8 cellular contexts compared by ENCODE assay signal in genomic region chr6:26270903-26271639, GRCh38.
DNase-seq lines count a peak whose midpoint lies in the region; ATAC-seq and TF ChIP-seq lines count a peak whose summit lies in the region.

No MANE protein-coding gene starts in this region.

- H2BK5ac ChIP-seq in neuronal stem cell (ENCODE audit: low read length) = no peak overlapping the region

- H2AK5ac ChIP-seq in neuronal stem cell (ENCODE audit: low read depth, low read length) = no peak overlapping the region

- H3K36me3 ChIP-seq in RWPE2 (ENCODE audit: low read depth) = no peaks in the 10 kb centered on the region
- no peaks in the 10 kb centered on the region for H3K36me3 ChIP-seq in neuronal stem cell (replicated peaks in 1 of 2; ENCODE audit: control insufficient read depth in 2 of 2, insufficient read depth in 2 of 2, low read length in 2 of 2)
- no peaks in the 10 kb centered on the region for H3K36me3 ChIP-seq in thyroid gland

- no peak overlapping the region for H2BK12ac ChIP-seq in neuronal stem cell (ENCODE audit: low read length)

- no peak overlapping the region for H3K4ac ChIP-seq in neuronal stem cell (ENCODE audit: low read length)

- peak overlapping the region; percentile 82 for H3K4me2 ChIP-seq in neuronal stem cell (ENCODE audit: insufficient read depth, low read length, poor library complexity, severe bottlenecking)

- no peak for TF ChIP-seq CTCF in RWPE2 (IDR thresholded peaks at IDR 0.05; ENCODE audit: poor library complexity, severe bottlenecking)
- no peak for TF ChIP-seq CTCF in fibroblast of villous mesenchyme (IDR thresholded peaks at IDR 0.05; ENCODE audit: insufficient read depth, low read depth, low read length)
- no peak for TF ChIP-seq CTCF in thyroid gland (IDR thresholded peaks at IDR 0.05)

- TF ChIP-seq POLR2A in GM18951 (IDR thresholded peaks at IDR 0.05; ENCODE audit: extremely low read depth, insufficient read depth, insufficient read length) (peak; percentile 99), thyroid gland (IDR thresholded peaks at IDR 0.05) (peak in 1 of 2 donors; percentile 46)

- H2AFZ ChIP-seq in neuronal stem cell (ENCODE audit: low read length) = peak overlapping the region; percentile 74

- H3K27ac ChIP-seq in RWPE2 (ENCODE audit: poor library complexity, severe bottlenecking) (peak overlapping the region; percentile 92), neuronal stem cell (replicated peaks; ENCODE audit: low read length) (peak overlapping the region; percentile 74), thyroid gland (peak overlapping the region; percentile 85 to 97 (median 89))

- in situ Hi-C loops in GM18951 (cut with MboI; ENCODE audit: low sequenced_read_pairs, unreplicated experiment) = no loop called here

- H3K4me1 ChIP-seq in RWPE2 (ENCODE audit: insufficient read depth, poor library complexity, severe bottlenecking) (peaks cover 14% of the 10 kb centered on the region), neuronal stem cell (ENCODE audit: control insufficient read depth in 2 of 2, insufficient read depth in 1 of 2, low read depth in 1 of 2, low read length in 2 of 2) (peaks cover 3 to 6% of the 10 kb centered on the region in 2 donors), thyroid gland (peaks cover 5 to 6% of the 10 kb centered on the region in 2 donors)

- H4K8ac ChIP-seq in neuronal stem cell (ENCODE audit: low read depth, low read length) = no peak overlapping the region

- peak; percentile 91 for DNase-seq in AG08396 (ENCODE audit: low spot score)
- DNase-seq in RWPE2 (ENCODE audit: low spot score) = peak; percentile 78
- DNase-seq in activated effector memory CD4-positive, alpha-beta T cell treated with anti-CD3 and anti-CD28 coated beads, Interleukin-2, amount 50 U/mL, for 16 hours = peak; percentile 91
- DNase-seq in fibroblast of villous mesenchyme (ENCODE audit: low read depth) = peak; percentile 90
- peak; percentile 93 for DNase-seq in neuronal stem cell (ENCODE audit: low spot score)
- DNase-seq in thyroid gland = peak; percentile 65 to 67

- H2BK120ac ChIP-seq in neuronal stem cell (ENCODE audit: low read depth, low read length) = no peak overlapping the region

- H3K14ac ChIP-seq in neuronal stem cell (ENCODE audit: low read length) = no peak overlapping the region

- H3K18ac ChIP-seq in neuronal stem cell (ENCODE audit: low read length) = peak overlapping the region; percentile 9

- intact Hi-C loops in thyroid gland (cut with DNase I) = loop anchor here (10.0 kb wide), 1 partner anchor 56 kb away; a partner anchor contains a TSS

- peak overlapping the region; percentile 89 for H3K9ac ChIP-seq in neuronal stem cell (ENCODE audit: low read depth, low read length, poor library complexity)

- H2BK15ac ChIP-seq in neuronal stem cell (ENCODE audit: low read length) = no peak overlapping the region

- no peaks in the 10 kb centered on the region for H3K9me3 ChIP-seq in RWPE2 (ENCODE audit: severe bottlenecking)
- no peaks in the 10 kb centered on the region for H3K9me3 ChIP-seq in neuronal stem cell (replicated peaks in 1 of 2; ENCODE audit: control insufficient read depth in 2 of 2, insufficient read depth in 1 of 2, low read depth in 1 of 2, low read length in 2 of 2)
- no peaks in the 10 kb centered on the region for H3K9me3 ChIP-seq in thyroid gland

- no CpG with 5 or more reads among the region's 47 CpGs for WGBS in neuronal stem cell (ENCODE audit: extremely low coverage in 2 of 2, insufficient read length in 2 of 2, insufficient replicate concordance in 1 of 2), 2 donors
- 4 to 6% methylated on average over 28 to 35 of the region's 47 CpGs for WGBS in thyroid gland, 2 donors

- H3K23ac ChIP-seq in neuronal stem cell (ENCODE audit: low read depth, low read length, poor library complexity) = peak overlapping the region; percentile 66

- no peak overlapping the region for H4K91ac ChIP-seq in neuronal stem cell (ENCODE audit: low read depth, low read length, poor library complexity)

- ATAC-seq in HG03442 (IDR thresholded peaks at IDR 0.05; ENCODE audit: unreplicated experiment) (peak; percentile 34), RWPE2 (ENCODE audit: low read depth) (peak; percentile 36)

- H3K27me3 ChIP-seq in RWPE2 (ENCODE audit: insufficient read depth, poor library complexity, severe bottlenecking) (no peaks in the 10 kb centered on the region), neuronal stem cell (ENCODE audit: control insufficient read depth in 3 of 3, insufficient read depth in 3 of 3, low read depth in 1 of 3, low read length in 3 of 3) (no peaks in the 10 kb centered on the region), thyroid gland (no peaks in the 10 kb centered on the region)

- no peaks in the 10 kb centered on the region for H3K79me1 ChIP-seq in neuronal stem cell (ENCODE audit: low read depth, low read length)

- H3K4me3 ChIP-seq in RWPE2 (ENCODE audit: severe bottlenecking) (peak overlapping the region; percentile 47), fibroblast of villous mesenchyme (ENCODE audit: low read depth, low read length) (peak overlapping the region; percentile 69), neuronal stem cell (ENCODE audit: low read length in 2 of 2) (peak overlapping the region; percentile 86 to 95), thyroid gland (replicated peaks in 1 of 3) (peak overlapping the region in 2 of 3 donors; percentile 17 to 34)

Comparison
In these comparisons a context has a peak if more than half of its experiments do, and no peak if none do; other contexts are left out.
1. Peak in every context shown above with its lines: DNase-seq, ATAC-seq, H3K4me3 ChIP-seq and H3K27ac ChIP-seq.
2. H3K4me3 ChIP-seq: peak in every context shown above with its lines; median percentile 90 in neuronal stem cell; 69 in fibroblast of villous mesenchyme; 47 in RWPE2; 26 in thyroid gland.